In the genomic region with DNA sequence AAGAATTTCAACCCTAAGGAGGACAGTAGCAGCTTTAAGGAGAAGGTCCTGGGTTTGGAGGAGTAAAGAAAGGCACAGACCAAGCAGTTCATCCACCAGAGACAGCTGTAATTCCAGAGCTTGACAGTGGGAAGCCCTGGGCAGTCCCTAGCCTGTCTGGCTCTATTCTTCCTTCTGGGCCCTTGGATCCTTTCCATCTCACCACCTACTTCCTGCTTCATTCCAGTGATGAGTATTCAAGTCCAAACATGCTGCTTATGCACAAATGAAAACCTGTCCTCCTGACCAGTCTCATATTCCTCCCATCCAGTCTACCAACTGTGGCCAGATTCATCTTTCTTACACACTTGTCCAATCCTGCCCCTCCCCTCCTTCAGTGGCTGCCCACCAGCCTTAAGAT, we compare ENCODE assay signal across 1 cellular context.
TF ChIP-seq lines count a peak whose summit lies in the region.

No MANE protein-coding gene starts in this region.

TF ChIP-seq in IMR-90, 13 proteins besides CTCF, POLR2A, EP300 and RAD21 (continued from another document):
- TF ChIP-seq, protein P1, sequence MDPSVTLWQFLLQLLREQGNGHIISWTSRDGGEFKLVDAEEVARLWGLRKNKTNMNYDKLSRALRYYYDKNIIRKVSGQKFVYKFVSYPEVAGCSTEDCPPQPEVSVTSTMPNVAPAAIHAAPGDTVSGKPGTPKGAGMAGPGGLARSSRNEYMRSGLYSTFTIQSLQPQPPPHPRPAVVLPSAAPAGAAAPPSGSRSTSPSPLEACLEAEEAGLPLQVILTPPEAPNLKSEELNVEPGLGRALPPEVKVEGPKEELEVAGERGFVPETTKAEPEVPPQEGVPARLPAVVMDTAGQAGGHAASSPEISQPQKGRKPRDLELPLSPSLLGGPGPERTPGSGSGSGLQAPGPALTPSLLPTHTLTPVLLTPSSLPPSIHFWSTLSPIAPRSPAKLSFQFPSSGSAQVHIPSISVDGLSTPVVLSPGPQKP (IDR thresholded peaks at IDR 0.05; ENCODE audit: borderline replicate concordance, low read depth, low read length): no peak
- TF ChIP-seq MAFK (IDR thresholded peaks at IDR 0.05; ENCODE audit: low read depth, low read length) (no peak), RCOR1 (IDR thresholded peaks at IDR 0.05; ENCODE audit: insufficient replicate concordance, low read length) (no peak), NFE2L2 (IDR thresholded peaks at IDR 0.05; ENCODE audit: low read depth, low read length) (no peak), FOS (IDR thresholded peaks at IDR 0.05; ENCODE audit: low read depth, low read length) (no peak)
